Comparison of ENCODE assay signal across 10 cellular contexts in genomic region chr11:35337136-35337918, GRCh38.
DNase-seq lines count a peak whose midpoint lies in the region; ATAC-seq, FAIRE-seq and TF ChIP-seq lines count a peak whose summit lies in the region.
"Had no signal": no experiment of that assay in that cellular context is flagged by ENCODE, and none has a peak within 500 bp of the region (broad histone marks: within the 10 kb centered on the region; RNA-seq: fewer than 3 reads in every experiment).

No MANE protein-coding gene starts in this region.

- TF ChIP-seq RAD21 in IMR-90 (IDR thresholded peaks at IDR 0.05; ENCODE audit: low read length) (no peak), GM12878 (IDR thresholded peaks at IDR 0.05; ENCODE audit: insufficient read depth, low read depth, low read length) (no peak)

- H3K56ac ChIP-seq in IMR-90 (ENCODE audit: extremely low read depth, insufficient read depth, low read length) = peak overlapping the region; percentile 39

- H4K5ac ChIP-seq in IMR-90 (ENCODE audit: low read depth, low read length) = peak overlapping the region; percentile 21; the same call in 1 of the 2 replicates

- ATAC-seq in IMR-90 (ENCODE audit: low read depth) (peak; percentile 92), GM12878 (peak; percentile 31)
- ATAC-seq in naive thymus-derived CD4-positive, alpha-beta T cell = peak; percentile 70

- DNase-seq in CD14-positive monocyte (ENCODE audit: low spot score) (peak; percentile 70), IMR-90 (peak; percentile 99), GM12878 (ENCODE audit: low read depth, low spot score) (no peak), activated gamma-delta T cell (lab: John Stamatoyannopoulos, UW) (no peak), NCI-H2107 (lab: John Stamatoyannopoulos, UW) (no peak)
- DNase-seq in naive thymus-derived CD4-positive, alpha-beta T cell = no peak
- no peak for DNase-seq in effector CD4-positive, alpha-beta T cell
- DNase-seq in effector CD8-positive, alpha-beta T cell (lab: John Stamatoyannopoulos, UW) = no peak
- DNase-seq: spleen had no signal

- H3K4ac ChIP-seq in IMR-90 (ENCODE audit: low read depth, low read length) = peak overlapping the region; percentile 62

- H2AK9ac ChIP-seq in IMR-90 (replicated peaks; ENCODE audit: low read depth, low read length, poor library complexity) = peak overlapping the region; percentile 91

- peak overlapping the region in 1 of 2 experiments; percentile 78; a peak in 2 of 4 replicates for H4K8ac ChIP-seq in IMR-90 (ENCODE audit: low read depth in 2 of 2, low read length in 2 of 2)

- H2BK5ac ChIP-seq in IMR-90 (ENCODE audit: low read depth, low read length, poor library complexity, severe bottlenecking) = peak overlapping the region; percentile 100

- peaks cover 0 to 3% (median 2%) of the 10 kb centered on the region in 3 donors for H3K27me3 Mint-ChIP-seq in CD14-positive monocyte (ENCODE audit: low read depth in 3 of 3)
- no peaks in the 10 kb centered on the region for H3K27me3 Mint-ChIP-seq in naive thymus-derived CD4-positive, alpha-beta T cell
- H3K27me3 Mint-ChIP-seq: dendritic cell treated with granulocyte-macrophage colony-stimulating factor and Interleukin-4, amounts not matched to agents 40 ng/mL and 50 ng/mL, for 4 days had no signal

- peak overlapping the region; percentile 57; the same call in 1 of the 2 replicates for H3K4me2 ChIP-seq in IMR-90 (ENCODE audit: low read depth, low read length)
- H3K4me2 ChIP-seq in GM12878 (ENCODE audit: control insufficient read depth, insufficient read depth) = no peak overlapping the region

- peak overlapping the region; percentile 53 for H3K14ac ChIP-seq in IMR-90 (replicated peaks; ENCODE audit: low read depth, low read length)

- FAIRE-seq in GM12878 (lab: Jason Lieb, UNC) = no peak

- H3K36me3 ChIP-seq in IMR-90 (ENCODE audit: control insufficient read depth, insufficient read depth, low read length) (no peaks in the 10 kb centered on the region), GM12878 (ENCODE audit: control insufficient read depth in 2 of 2, insufficient read depth in 2 of 2, low read length in 1 of 2) (no peaks in the 10 kb centered on the region)
- no peaks in the 10 kb centered on the region for H3K36me3 ChIP-seq in naive thymus-derived CD4-positive, alpha-beta T cell (ENCODE audit: control insufficient read depth in 2 of 3, insufficient read depth in 3 of 3, low read length in 3 of 3)
- H3K36me3 ChIP-seq: spleen had no signal

- H3K27ac ChIP-seq in IMR-90 (ENCODE audit: insufficient read depth, low read length) (peak overlapping the region; percentile 32), GM12878 (ENCODE audit: control insufficient read depth, insufficient read depth) (no peak overlapping the region)
- no peak overlapping the region for H3K27ac ChIP-seq in naive thymus-derived CD4-positive, alpha-beta T cell (ENCODE audit: low read depth, low read length)
- H3K27ac ChIP-seq: spleen had no signal

- H4K91ac ChIP-seq in IMR-90 (ENCODE audit: insufficient read depth, low read depth, low read length) = peak overlapping the region; percentile 39

- TF ChIP-seq CTCF in CD14-positive monocyte (IDR thresholded peaks at IDR 0.05) = no peak
- no peak for TF ChIP-seq CTCF in IMR-90 (conservative IDR thresholded peaks at IDR 0.05; ENCODE audit: low read depth, low read length)
- no peak for TF ChIP-seq CTCF in GM12878 (IDR thresholded peaks at IDR 0.05 in 2 of 3, conservative IDR thresholded peaks at IDR 0.05 in 1 of 3; ENCODE audit: control insufficient read depth in 2 of 3, extremely low read depth in 1 of 3, insufficient read depth in 1 of 3, low read depth in 3 of 3, low read length in 3 of 3)

- H2AFZ ChIP-seq in IMR-90 (replicated peaks; ENCODE audit: low read length, poor library complexity) (no peak overlapping the region), GM12878 (ENCODE audit: control insufficient read depth, low read depth, low read length) (no peak overlapping the region)

- dilution Hi-C loops in IMR-90 (cut with HindIII; ENCODE audit: low sequenced_read_pairs, unreplicated experiment) = no loop called here

- no TSS peak for BruUV-seq in IMR-90 (replicated peaks; lab: Mats Ljungman, UMichigan)
- BruUV-seq in GM12878 (replicated peaks; lab: Mats Ljungman, UMichigan) = no TSS peak

- H3K18ac ChIP-seq in IMR-90 (ENCODE audit: low read depth, low read length) = peak overlapping the region; percentile 60; the same call in 1 of the 2 replicates

- WGBS in IMR-90 (ENCODE audit: extremely low coverage in 2 of 2, insufficient read length in 1 of 2), 2 experiments = no CpG with 5 or more reads among the region's 3 CpGs
- WGBS in GM12878 (ENCODE audit: insufficient coverage, insufficient replicate concordance, low lambda C conversion rate, missing lambda C conversion rate) = 25% methylated on average over 3 of the region's 3 CpGs

- no peaks in the 10 kb centered on the region for H3K9me3 ChIP-seq in IMR-90 (ENCODE audit: control insufficient read depth, insufficient read depth, low read length)
- peaks cover 3% of the 10 kb centered on the region; the same call in 1 of the 3 replicates for H3K9me3 ChIP-seq in GM12878 (replicated peaks; ENCODE audit: control insufficient read depth, insufficient read depth, low read length)
- no peaks in the 10 kb centered on the region for H3K9me3 ChIP-seq in naive thymus-derived CD4-positive, alpha-beta T cell (ENCODE audit: control insufficient read depth in 2 of 3, low read length in 3 of 3)
- H3K9me3 ChIP-seq: spleen had no signal

- peak overlapping the region; percentile 23; the same call in 1 of the 3 replicates for H2BK15ac ChIP-seq in IMR-90 (ENCODE audit: low read depth, low read length)

- peak overlapping the region; percentile 86 for H2BK20ac ChIP-seq in IMR-90 (ENCODE audit: low read depth, low read length)

- H3K9ac ChIP-seq in IMR-90 (ENCODE audit: low read depth, low read length) (no peak overlapping the region), GM12878 (ENCODE audit: control insufficient read depth, insufficient read depth, low read length) (no peak overlapping the region)

- TF ChIP-seq EP300 in GM12878 (IDR thresholded peaks at IDR 0.05; ENCODE audit: borderline replicate concordance in 1 of 2, control insufficient read depth in 1 of 2, low read depth in 2 of 2, low read length in 2 of 2) = no peak

- H3K9me1 ChIP-seq in IMR-90 (ENCODE audit: insufficient read depth, low read length) = peaks cover 3% of the 10 kb centered on the region

- peaks cover 0 to 2% of the 10 kb centered on the region in 2 donors for H3K36me3 Mint-ChIP-seq in CD14-positive monocyte
- H3K36me3 Mint-ChIP-seq in naive thymus-derived CD4-positive, alpha-beta T cell = peaks cover 0 to 30% (median 3%) of the 10 kb centered on the region in 5 donors

- H3K4me1 Mint-ChIP-seq in CD14-positive monocyte = peaks cover 23% of the 10 kb centered on the region
- peaks cover 12 to 40% (median 28%) of the 10 kb centered on the region in 7 donors for H3K4me1 Mint-ChIP-seq in naive thymus-derived CD4-positive, alpha-beta T cell

- H2AK5ac ChIP-seq in IMR-90 (ENCODE audit: low read depth, low read length) = no peak overlapping the region

- no peaks in the 10 kb centered on the region for H3K79me2 ChIP-seq in GM12878 (ENCODE audit: control insufficient read depth, insufficient read depth, low read length)

- CTCF ChIA-PET in IMR-90 (lab: Yijun Ruan, JAX) (interaction anchor here (0.6 to 0.7 kb wide), 2 partner anchors 32 to 55 kb away, joined by 3 read pairs; no protein-coding TSS in a partner anchor), GM12878 (lab: Yijun Ruan, JAX) (interaction anchor here (2.0 kb wide), 1 partner anchor 10 kb away, joined by 4 read pairs; no protein-coding TSS in a partner anchor)
- CTCF ChIA-PET in naive thymus-derived CD4-positive, alpha-beta T cell (lab: Charles Lee) = no interaction called here

- SMC1A ChIA-PET in GM12878 (lab: Charles Lee; ENCODE audit: uncharacterized antibody, unreplicated experiment) = interaction anchor here (0.7 to 5.1 kb wide), 8 partner anchors 9 to 330 kb away, joined by 3 to 26 read pairs (median 7); no protein-coding TSS in a partner anchor

- peak overlapping the region; percentile 80 for H2BK120ac ChIP-seq in IMR-90 (ENCODE audit: low read depth, low read length)

- TF ChIP-seq POLR2A in IMR-90 (IDR thresholded peaks at IDR 0.05; ENCODE audit: low read depth, low read length) (no peak; the same call in 1 of the 2 replicates), GM12878 (IDR thresholded peaks at IDR 0.05; ENCODE audit: low read depth, low read length) (no peak)

- RAD21 ChIA-PET in GM12878 (lab: Charles Lee; ENCODE audit: unreplicated experiment) = interaction anchor here (1.2 kb wide), 1 partner anchor 7 kb away, joined by 3 read pairs; no protein-coding TSS in a partner anchor

- H3K23ac ChIP-seq in IMR-90 (ENCODE audit: low read depth, low read length) = peak overlapping the region; percentile 4; the same call in 1 of the 2 replicates

- H3K4me1 ChIP-seq in IMR-90 (ENCODE audit: control insufficient read depth, insufficient read depth, low read length) = peaks cover 11% of the 10 kb centered on the region; the same call in 1 of the 2 replicates
- peaks cover 8% of the 10 kb centered on the region; the same call in 1 of the 2 replicates for H3K4me1 ChIP-seq in GM12878 (ENCODE audit: control insufficient read depth, insufficient read depth, low read length)
- H3K4me1 ChIP-seq in naive thymus-derived CD4-positive, alpha-beta T cell (ENCODE audit: control insufficient read depth in 2 of 2, insufficient read depth in 2 of 2, low read length in 2 of 2) = peaks cover 6 to 14% of the 10 kb centered on the region in 2 donors

- POLR2A ChIA-PET in IMR-90 (lab: Charles Lee; ENCODE audit: unreplicated experiment) = no interaction called here
- POLR2A ChIA-PET in GM12878 (lab: Charles Lee) = interaction anchor here (1.5 kb wide), 1 partner anchor 13 kb away, joined by 5 read pairs; no protein-coding TSS in a partner anchor
- POLR2A ChIA-PET in naive thymus-derived CD4-positive, alpha-beta T cell (lab: Charles Lee) = interaction anchor here (1.4 to 2.8 kb wide), 2 partner anchors 10 to 13 kb away, joined by 4 to 11 read pairs; no protein-coding TSS in a partner anchor

- peaks cover 2 to 13% (median 8%) of the 10 kb centered on the region in 7 donors for H3K9me3 Mint-ChIP-seq in CD14-positive monocyte
- peaks cover 0 to 14% (median 5%) of the 10 kb centered on the region in 11 donors for H3K9me3 Mint-ChIP-seq in naive thymus-derived CD4-positive, alpha-beta T cell

- H4K20me1 ChIP-seq in IMR-90 (ENCODE audit: insufficient read depth, low read length) (peaks cover 3% of the 10 kb centered on the region; the same call in 1 of the 2 replicates), GM12878 (ENCODE audit: control insufficient read depth, insufficient read depth) (no peaks in the 10 kb centered on the region)

- H3K79me1 ChIP-seq in IMR-90 (ENCODE audit: low read depth in 1 of 2, low read length in 2 of 2) = no peaks in the 10 kb centered on the region

- H3K27me3 ChIP-seq in IMR-90 (ENCODE audit: control insufficient read depth, insufficient read depth, low read length) = no peaks in the 10 kb centered on the region
- no peaks in the 10 kb centered on the region for H3K27me3 ChIP-seq in GM12878 (replicated peaks in 1 of 2; ENCODE audit: control insufficient read depth in 2 of 2, insufficient read depth in 2 of 2, low read length in 1 of 2)
- no peaks in the 10 kb centered on the region for H3K27me3 ChIP-seq in naive thymus-derived CD4-positive, alpha-beta T cell (ENCODE audit: control insufficient read depth in 2 of 2, insufficient read depth in 2 of 2, low read length in 2 of 2)
- H3K27me3 ChIP-seq: spleen had no signal

- H3K27ac Mint-ChIP-seq in CD14-positive monocyte = peak overlapping the region; percentile 73 to 95 (median 89)
- no peak overlapping the region for H3K27ac Mint-ChIP-seq in naive thymus-derived CD4-positive, alpha-beta T cell

- no peak overlapping the region for H3K4me3 Mint-ChIP-seq in CD14-positive monocyte
- no peak overlapping the region for H3K4me3 Mint-ChIP-seq in naive thymus-derived CD4-positive, alpha-beta T cell
- H3K4me3 Mint-ChIP-seq: dendritic cell treated with granulocyte-macrophage colony-stimulating factor and Interleukin-4, amounts not matched to agents 40 ng/mL and 50 ng/mL, for 4 days had no signal

- in situ Hi-C loops in IMR-90 (cut with MboI; ENCODE audit: low sequenced_read_pairs) (no loop called here), GM12878 (cut with MboI) (no loop called here)

- no peak overlapping the region for H3K4me3 ChIP-seq in IMR-90 (ENCODE audit: insufficient read depth, low read depth, low read length)
- no peak overlapping the region for H3K4me3 ChIP-seq in GM12878
- no peak overlapping the region for H3K4me3 ChIP-seq in naive thymus-derived CD4-positive, alpha-beta T cell (ENCODE audit: low read length)
- H3K4me3 ChIP-seq: spleen had no signal

- intact Hi-C loops in CD14-positive monocyte (cut with micrococcal nuclease) (loop anchor here (5.0 kb wide), 2 partner anchors 35 to 110 kb away; no protein-coding TSS in a partner anchor), IMR-90 (cut with micrococcal nuclease) (no loop called here), GM12878 (cut with micrococcal nuclease; ENCODE audit: unreplicated experiment) (no loop called here)
- intact Hi-C loops in naive thymus-derived CD4-positive, alpha-beta T cell (cut with micrococcal nuclease) = loop anchor here in 1 of 2 donors (10.0 kb wide), 1 partner anchor 1283 kb away; the partner anchor contains the start of gene CAPRIN1

Comparison
In these comparisons a context has a peak if more than half of its experiments do, and no peak if none do; other contexts are left out.
1. DNase-seq: peak in CD14-positive monocyte (single experiment) and IMR-90 (single experiment); none in GM12878 (single experiment), naive thymus-derived CD4-positive, alpha-beta T cell (0 of 9), activated gamma-delta T cell (single experiment), NCI-H2107 (single experiment), effector CD4-positive, alpha-beta T cell (single experiment) and effector CD8-positive, alpha-beta T cell (single experiment).
2. H3K27ac Mint-ChIP-seq: peak in CD14-positive monocyte (7 of 7); none in naive thymus-derived CD4-positive, alpha-beta T cell (0 of 9).
3. ATAC-seq: peak in every context shown above with its lines; median percentile 92 in IMR-90; 70 in naive thymus-derived CD4-positive, alpha-beta T cell; 31 in GM12878.
4. intact Hi-C loops: an anchor here in CD14-positive monocyte (5.0 kb wide); none called in IMR-90 and GM12878.